Comparison of ENCODE assay signal across 8 cellular contexts in the genomic region with DNA sequence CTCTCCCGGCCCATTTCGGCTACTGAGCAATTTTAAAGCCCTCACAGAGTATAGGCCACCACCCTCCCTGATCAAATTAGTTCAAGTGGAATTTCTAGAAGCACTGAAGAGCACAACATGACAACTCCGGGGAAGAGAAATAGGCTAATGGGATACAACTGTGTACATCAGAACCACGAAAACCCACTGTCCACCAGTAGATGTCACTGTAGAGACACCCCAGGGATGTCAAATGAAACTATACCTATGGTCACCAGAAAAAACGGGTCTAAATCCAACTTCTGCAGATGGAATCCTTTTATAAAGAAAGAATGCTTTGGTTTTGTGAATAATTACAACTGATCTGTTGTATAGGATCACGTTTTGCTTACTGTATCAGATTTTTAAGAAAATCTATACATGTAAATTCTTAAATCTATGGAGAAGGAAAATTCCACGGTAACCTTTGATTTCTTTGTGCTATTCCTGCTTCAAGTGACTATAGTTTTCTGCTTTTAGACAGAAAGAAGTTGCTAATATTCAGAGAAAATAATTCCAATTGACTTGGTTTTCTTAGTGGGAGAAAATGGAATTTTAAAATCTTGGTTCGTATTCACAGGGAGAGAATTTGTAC. TPM values are rescaled to one million over a fixed set of nuclear protein-coding genes. Genes with fewer than 3 reads are reported as not detected.
DNase-seq lines count a peak whose midpoint lies in the region; ATAC-seq, FAIRE-seq and TF ChIP-seq lines count a peak whose summit lies in the region.

No MANE protein-coding gene starts in this region.

- no peak overlapping the region for H3K27ac Mint-ChIP-seq in activated CD4-positive, alpha-beta T cell treated with anti-CD3 and anti-CD28 coated beads for 36 hours
- peak overlapping the region in 2 of 5 experiments; percentile 61 to 63 for H3K27ac Mint-ChIP-seq in brain

- H3K4me1 Mint-ChIP-seq in activated CD4-positive, alpha-beta T cell treated with anti-CD3 and anti-CD28 coated beads for 36 hours, result peaks cover 28% of the 10 kb centered on the region
- no peaks in the 10 kb centered on the region for H3K4me1 Mint-ChIP-seq in brain

- TF ChIP-seq CTCF in brain (conservative IDR thresholded peaks at IDR 0.05), result peak; percentile 61 to 72

- POLR2A ChIA-PET in activated CD4-positive, alpha-beta T cell treated with anti-CD3 and anti-CD28 coated beads for 36 hours (lab: Charles Lee), result no interaction called here

- no peak for FAIRE-seq in HTR-8/SVneo (lab: Jason Lieb, UNC)

- no peak overlapping the region for H3K4me3 Mint-ChIP-seq in activated CD4-positive, alpha-beta T cell treated with anti-CD3 and anti-CD28 coated beads for 36 hours
- no peak overlapping the region for H3K4me3 Mint-ChIP-seq in brain

- intact Hi-C loops in activated CD4-positive, alpha-beta T cell treated with anti-CD3 and anti-CD28 coated beads for 36 hours (cut with DNase I, micrococcal nuclease), result loop anchor here (2.0 to 5.0 kb wide), 2 partner anchors 343 to 344 kb away; partner anchors contain the start of gene SH3KBP1 (in 1 of the 2)

- peaks cover 48% of the 10 kb centered on the region for H3K36me3 Mint-ChIP-seq in activated CD4-positive, alpha-beta T cell treated with anti-CD3 and anti-CD28 coated beads for 36 hours (ENCODE audit: low read depth)
- H3K36me3 Mint-ChIP-seq in brain, result peaks cover 5% of the 10 kb centered on the region

- no peak for ATAC-seq in activated CD4-positive, alpha-beta T cell treated with anti-CD3 and anti-CD28 coated beads for 36 hours

- peak; percentile 53 for DNase-seq in activated CD4-positive, alpha-beta T cell treated with anti-CD3 and anti-CD28 coated beads for 36 hours
- DNase-seq in activated CD4-positive, alpha-beta T cell treated with anti-CD3 and anti-CD28 coated beads for 1 hour, result no peak
- DNase-seq in HTR-8/SVneo (ENCODE audit: insufficient read length, low spot score), result peak; percentile 47
- DNase-seq in RKO (ENCODE audit: low spot score), result peak; percentile 57
- peak; percentile 61 for DNase-seq in iPS-NIHi11 (ENCODE audit: low spot score)
- peak; percentile 32 to 33 for DNase-seq in stimulated activated CD4-positive, alpha-beta T cell treated with anti-CD3 and anti-CD28 coated beads, Interleukin-2, amount 100 ng/mL, for 48 hours
- no peak for DNase-seq in ecto neural progenitor cell (ENCODE audit: low spot score)

- CTCF ChIA-PET in activated CD4-positive, alpha-beta T cell treated with anti-CD3 and anti-CD28 coated beads for 36 hours (lab: Charles Lee), result interaction anchor here (1.0 kb wide), 1 partner anchor 9 kb away, joined by 3 read pairs; no protein-coding TSS in a partner anchor

- H3K9me3 Mint-ChIP-seq in activated CD4-positive, alpha-beta T cell treated with anti-CD3 and anti-CD28 coated beads for 36 hours (ENCODE audit: low read depth), result no peaks in the 10 kb centered on the region
- H3K9me3 Mint-ChIP-seq in brain, result peaks cover 0 to 10% (median 0%) of the 10 kb centered on the region in 5 experiments

- H3K27me3 Mint-ChIP-seq in activated CD4-positive, alpha-beta T cell treated with anti-CD3 and anti-CD28 coated beads for 36 hours, result no peaks in the 10 kb centered on the region
- no peaks in the 10 kb centered on the region for H3K27me3 Mint-ChIP-seq in brain

RNA-seq across cellular contexts. Expression of gene MAP3K15, which starts 29.5 kb away (rescaled TPM):
- 1 to 10 TPM; 1.0 to 1.2 TPM for total RNA-seq in activated CD4-positive, alpha-beta T cell treated with anti-CD3 and anti-CD28 coated beads for 36 hours
- polyA plus RNA-seq in brain (ENCODE audit: insufficient read depth, low read depth, low replicate concordance), result 0.20 TPM

Comparison
In these comparisons a context has a peak if more than half of its experiments do, and no peak if none do; other contexts are left out.
1. DNase-seq: peak in activated CD4-positive, alpha-beta T cell treated with anti-CD3 and anti-CD28 coated beads for 36 hours (single experiment), HTR-8/SVneo (single experiment), RKO (single experiment), iPS-NIHi11 (single experiment) and stimulated activated CD4-positive, alpha-beta T cell treated with anti-CD3 and anti-CD28 coated beads, Interleukin-2, amount 100 ng/mL, for 48 hours (2 of 2); none in activated CD4-positive, alpha-beta T cell treated with anti-CD3 and anti-CD28 coated beads for 1 hour (single experiment) and ecto neural progenitor cell (single experiment).